22 cellular contexts compared by ENCODE assay signal in the genomic region with DNA sequence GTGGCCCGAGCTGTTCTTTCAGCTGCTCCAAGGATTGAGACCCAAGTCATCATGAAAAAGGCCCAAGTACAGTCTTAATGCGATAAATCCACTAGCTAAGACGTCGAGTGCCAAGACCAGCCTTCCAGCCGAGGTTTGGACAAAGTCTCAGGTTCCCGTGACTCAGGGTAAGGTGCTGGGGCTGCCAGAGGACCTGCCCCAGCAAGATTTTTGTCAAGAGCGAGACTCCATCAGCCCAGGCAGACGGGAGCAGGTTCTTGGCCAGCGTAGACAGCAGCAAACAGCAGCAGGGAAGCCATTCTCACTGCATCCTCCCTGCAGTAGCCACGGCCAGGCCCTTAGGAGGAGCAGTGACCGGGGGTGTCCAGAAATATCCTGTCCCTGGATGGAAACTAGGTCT. TPM values are rescaled to one million over a fixed set of nuclear protein-coding genes. Genes with fewer than 3 reads are reported as not detected.
DNase-seq lines count a peak whose midpoint lies in the region; ATAC-seq and TF ChIP-seq lines count a peak whose summit lies in the region.
"Had no signal": no experiment of that assay in that cellular context is flagged by ENCODE, and none has a peak within 500 bp of the region (broad histone marks: within the 10 kb centered on the region; RNA-seq: fewer than 3 reads in every experiment).

No MANE protein-coding gene starts in this region.

- WGBS in suprapubic skin, result 63% methylated on average over 6 of the region's 11 CpGs

- TSS peak; percentile 88 for BruUV-seq in Panc1 (replicated peaks; lab: Mats Ljungman, UMichigan)

- CTCF ChIA-PET in Panc1 (lab: Charles Lee), result no interaction called here
- CTCF ChIA-PET in activated CD4-positive, alpha-beta memory T cell treated with anti-CD3 and anti-CD28 coated beads for 36 hours (lab: Charles Lee), result interaction anchor here (1.9 kb wide), 1 partner anchor 14 kb away, joined by 8 read pairs; no protein-coding TSS in a partner anchor

- H3K36me3 ChIP-seq in left ventricle myocardium inferior, result peaks cover 40% of the 10 kb centered on the region
- no peaks in the 10 kb centered on the region for H3K36me3 ChIP-seq in Panc1 (ENCODE audit: control insufficient read depth, insufficient read depth, low read length)
- peaks cover 35% of the 10 kb centered on the region for H3K36me3 ChIP-seq in suprapubic skin

- no peak for DNase-seq in left ventricle myocardium inferior
- DNase-seq in left ventricle myocardium superior, result no peak
- no peak for DNase-seq in Panc1 (ENCODE audit: low read depth, low spot score)
- DNase-seq in epithelial cell of esophagus (ENCODE audit: low read depth), result peak; percentile 92
- DNase-seq in suprapubic skin (ENCODE audit: low spot score in 2 of 2), result no peak
- DNase-seq in osteocyte (ENCODE audit: extremely low spot score, unreplicated experiment), result no peak
- no peak for DNase-seq in activated CD4-positive, alpha-beta memory T cell treated with anti-CD3 and anti-CD28 coated beads for 36 hours
- DNase-seq: activated CD4-positive, CD25-positive, alpha-beta regulatory T cell; activated CD8-positive, alpha-beta memory T cell treated with anti-CD3 and anti-CD28 coated beads, Interleukin-2, amount 50 U/mL, for 48 hours; amygdala; Calu3; hippocampal formation; left colon; MM.1S; NCI-H2081; NCI-H524; RPMI8226; stimulated activated CD4-positive, alpha-beta T cell treated with anti-CD3 and anti-CD28 coated beads, Interleukin-1b, Interleukin-23, amount 100 ng/mL, for 48 hours; upper lobe of left lung had no signal

- in situ Hi-C loops in Panc1 (cut with HindIII; ENCODE audit: low pct_unique_long_range_greater_than_20kb, low sequenced_read_pairs), result no loop called here

- no peaks in the 10 kb centered on the region for H3K9me3 Mint-ChIP-seq in osteocyte (ENCODE audit: unreplicated experiment)
- H3K9me3 Mint-ChIP-seq in activated CD4-positive, alpha-beta memory T cell treated with anti-CD3 and anti-CD28 coated beads for 36 hours, result no peaks in the 10 kb centered on the region
- H3K9me3 Mint-ChIP-seq: T-helper 1 cell treated with Interleukin-12 subunit alpha and Interleukin-12 subunit beta and Interleukin-4 antibody, amounts not matched to agents 30 μg/mL and 1 μg/mL, for 36 hours had no signal

- TF ChIP-seq POLR2A in suprapubic skin (IDR thresholded peaks at IDR 0.05), result no peak

- no peak for TF ChIP-seq CTCF in left ventricle myocardium inferior (IDR thresholded peaks at IDR 0.05; ENCODE audit: borderline replicate concordance)
- no peak for TF ChIP-seq CTCF in Panc1 (IDR thresholded peaks at IDR 0.05)
- TF ChIP-seq CTCF in epithelial cell of esophagus (IDR thresholded peaks at IDR 0.05; ENCODE audit: insufficient read depth, low read depth, low read length, missing control alignments), result peak; percentile 0
- TF ChIP-seq CTCF in suprapubic skin (IDR thresholded peaks at IDR 0.05), result no peak
- TF ChIP-seq CTCF in osteocyte (IDR thresholded peaks at IDR 0.05), result no peak

- POLR2A ChIA-PET in Panc1 (lab: Charles Lee), result no interaction called here
- POLR2A ChIA-PET in activated CD4-positive, alpha-beta memory T cell treated with anti-CD3 and anti-CD28 coated beads for 36 hours (lab: Charles Lee), result no interaction called here

- peak overlapping the region; percentile 96 for H3K4me3 ChIP-seq in left ventricle myocardium inferior
- no peak overlapping the region for H3K4me3 ChIP-seq in Panc1 (ENCODE audit: low read depth in 2 of 2, low read length in 2 of 2)
- peak overlapping the region; percentile 28 for H3K4me3 ChIP-seq in epithelial cell of esophagus (ENCODE audit: low read length)
- peak overlapping the region; percentile 18 for H3K4me3 ChIP-seq in suprapubic skin
- H3K4me3 ChIP-seq: esophagus muscularis mucosa, upper lobe of left lung had no signal

- peaks cover 13% of the 10 kb centered on the region for H3K36me3 Mint-ChIP-seq in osteocyte (ENCODE audit: unreplicated experiment)
- peaks cover 37% of the 10 kb centered on the region for H3K36me3 Mint-ChIP-seq in activated CD4-positive, alpha-beta memory T cell treated with anti-CD3 and anti-CD28 coated beads for 36 hours

- no peaks in the 10 kb centered on the region for H3K27me3 Mint-ChIP-seq in osteocyte (ENCODE audit: unreplicated experiment)
- H3K27me3 Mint-ChIP-seq in activated CD4-positive, alpha-beta memory T cell treated with anti-CD3 and anti-CD28 coated beads for 36 hours, result no peaks in the 10 kb centered on the region

- no peak for ATAC-seq in left ventricle myocardium superior
- ATAC-seq in Panc1, result no peak
- no peak for ATAC-seq in GM18519 (IDR thresholded peaks at IDR 0.05; ENCODE audit: low FRiP score, unreplicated experiment)
- ATAC-seq: left colon had no signal

- H3K9me3 ChIP-seq in left ventricle myocardium inferior (replicated peaks), result no peaks in the 10 kb centered on the region
- H3K9me3 ChIP-seq in Panc1 (ENCODE audit: control insufficient read depth, insufficient read depth, low read depth, low read length), result no peaks in the 10 kb centered on the region
- no peaks in the 10 kb centered on the region for H3K9me3 ChIP-seq in suprapubic skin
- H3K9me3 ChIP-seq: esophagus muscularis mucosa, upper lobe of left lung had no signal

- intact Hi-C loops in left ventricle myocardium inferior (cut with micrococcal nuclease) (no loop called here), left ventricle myocardium superior (cut with micrococcal nuclease) (no loop called here), Panc1 (cut with micrococcal nuclease; ENCODE audit: unreplicated experiment) (no loop called here)
- intact Hi-C loops in activated CD4-positive, alpha-beta memory T cell treated with anti-CD3 and anti-CD28 coated beads for 36 hours (cut with micrococcal nuclease), result loop anchor here (5.0 kb wide), 1 partner anchor 323 kb away; the partner anchor contains the start of gene HDGFL2

- H3K4me1 Mint-ChIP-seq in osteocyte (ENCODE audit: unreplicated experiment), result peaks cover 18% of the 10 kb centered on the region
- peaks cover 43% of the 10 kb centered on the region for H3K4me1 Mint-ChIP-seq in activated CD4-positive, alpha-beta memory T cell treated with anti-CD3 and anti-CD28 coated beads for 36 hours (ENCODE audit: low read depth)

- H3K4me3 Mint-ChIP-seq in osteocyte (ENCODE audit: unreplicated experiment), result no peak overlapping the region
- no peak overlapping the region for H3K4me3 Mint-ChIP-seq in activated CD4-positive, alpha-beta memory T cell treated with anti-CD3 and anti-CD28 coated beads for 36 hours
- H3K4me3 Mint-ChIP-seq: T-helper 1 cell treated with Interleukin-12 subunit alpha and Interleukin-12 subunit beta and Interleukin-4 antibody, amounts not matched to agents 30 μg/mL and 1 μg/mL, for 36 hours had no signal

- no peak for TF ChIP-seq EP300 in suprapubic skin (IDR thresholded peaks at IDR 0.05)

- no peak overlapping the region for H3K27ac Mint-ChIP-seq in osteocyte (ENCODE audit: unreplicated experiment)
- no peak overlapping the region for H3K27ac Mint-ChIP-seq in activated CD4-positive, alpha-beta memory T cell treated with anti-CD3 and anti-CD28 coated beads for 36 hours
- H3K27ac Mint-ChIP-seq: T-helper 1 cell treated with Interleukin-12 subunit alpha and Interleukin-12 subunit beta and Interleukin-4 antibody, amounts not matched to agents 30 μg/mL and 1 μg/mL, for 36 hours had no signal

- H3K27me3 ChIP-seq in left ventricle myocardium inferior (ENCODE audit: low read depth), result no peaks in the 10 kb centered on the region
- H3K27me3 ChIP-seq in Panc1 (ENCODE audit: control insufficient read depth, insufficient read depth, low read length), result no peaks in the 10 kb centered on the region
- H3K27me3 ChIP-seq in suprapubic skin, result no peaks in the 10 kb centered on the region
- H3K27me3 ChIP-seq: esophagus muscularis mucosa, upper lobe of left lung had no signal

- H3K4me1 ChIP-seq in left ventricle myocardium inferior (peaks cover 58% of the 10 kb centered on the region), Panc1 (ENCODE audit: control insufficient read depth, insufficient read depth, low read length) (peaks cover 11% of the 10 kb centered on the region), suprapubic skin (peaks cover 51% of the 10 kb centered on the region)

- H3K27ac ChIP-seq in left ventricle myocardium inferior (replicated peaks), result peak overlapping the region; percentile 46
- H3K27ac ChIP-seq in Panc1 (ENCODE audit: low read length), result no peak overlapping the region
- H3K27ac ChIP-seq in suprapubic skin, result peak overlapping the region; percentile 81
- H3K27ac ChIP-seq: esophagus muscularis mucosa, upper lobe of left lung had no signal

RNA-seq across cellular contexts. Expression of gene FEM1A, which starts 3.4 kb away (rescaled TPM):
- total RNA-seq in left ventricle myocardium inferior, result 46.5 TPM
- total RNA-seq in left ventricle myocardium superior, result 49.6 TPM
- total RNA-seq in Panc1 (2021; ENCODE audit: unreplicated experiment), result 13.4 TPM
- polyA plus RNA-seq in Panc1 (2012; ENCODE audit: insufficient read length), result 2.0 TPM
- 10 to 100 TPM; 29.6 to 51.8 (median 41.1) TPM for total RNA-seq in suprapubic skin
- total RNA-seq in osteocyte, result 12.0 and 13.2 TPM in 2 replicates
- 1 to 10 TPM; 9.2 to 9.3 TPM for total RNA-seq in activated CD4-positive, alpha-beta memory T cell treated with anti-CD3 and anti-CD28 coated beads for 36 hours

RNA-seq across cellular contexts. Expression of gene TICAM1, which starts 36.5 kb away (rescaled TPM):
- 6.1 TPM for total RNA-seq in left ventricle myocardium inferior
- total RNA-seq in left ventricle myocardium superior, result 6.2 TPM
- 12.2 TPM for total RNA-seq in Panc1 (2021; ENCODE audit: unreplicated experiment)
- polyA plus RNA-seq in Panc1 (2012; ENCODE audit: insufficient read length), result 15.5 TPM
- 10 to 100 TPM; 16.5 to 28.3 (median 20.3) TPM for total RNA-seq in suprapubic skin
- total RNA-seq in osteocyte, result 6.2 and 6.6 TPM in 2 replicates
- total RNA-seq in activated CD4-positive, alpha-beta memory T cell treated with anti-CD3 and anti-CD28 coated beads for 36 hours, result 10 to 100 TPM; 24.0 to 25.4 TPM

Comparison
In these comparisons a context has a peak if more than half of its experiments do, and no peak if none do; other contexts are left out.
1. H3K4me3 ChIP-seq: peak in left ventricle myocardium inferior (single experiment), epithelial cell of esophagus (single experiment) and suprapubic skin (single experiment); none in Panc1 (0 of 2).